17 cellular contexts compared by ENCODE assay signal in genomic region chr2:136106505-136106904, GRCh38. TPM values are rescaled to one million over a fixed set of nuclear protein-coding genes. Genes with fewer than 3 reads are reported as not detected.
DNase-seq lines count a peak whose midpoint lies in the region; ATAC-seq lines count a peak whose summit lies in the region.
"Had no signal": no experiment of that assay in that cellular context is flagged by ENCODE, and none has a peak within 500 bp of the region (broad histone marks: within the 10 kb centered on the region; RNA-seq: fewer than 3 reads in every experiment).

No MANE protein-coding gene starts in this region.

- no peaks in the 10 kb centered on the region for H3K27me3 Mint-ChIP-seq in memory B cell
- H3K27me3 Mint-ChIP-seq: CD8-positive, alpha-beta memory T cell had no signal

- peaks cover 13% of the 10 kb centered on the region for H3K4me1 ChIP-seq in thymus (ENCODE audit: control insufficient read depth, insufficient read depth, low read length)

- 96% methylated on average over 7 of the region's 7 CpGs for WGBS in thymus

- no peaks in the 10 kb centered on the region for H3K9me3 Mint-ChIP-seq in memory B cell
- no peaks in the 10 kb centered on the region for H3K9me3 Mint-ChIP-seq in stimulated activated effector memory CD8-positive, alpha-beta T cell treated with anti-CD3 and anti-CD28 coated beads, Interleukin-12 subunit alpha, Interleukin-12 subunit beta, amount 100 ng/mL, for 72 hours
- H3K9me3 Mint-ChIP-seq: CD8-positive, alpha-beta memory T cell had no signal

- no peaks in the 10 kb centered on the region for H3K27me3 ChIP-seq in thymus (ENCODE audit: control insufficient read depth, insufficient read depth)

- no peaks in the 10 kb centered on the region for H3K9me3 ChIP-seq in thymus (ENCODE audit: control insufficient read depth)

- H3K4me3 ChIP-seq in thymus (ENCODE audit: low read length): no peak overlapping the region
- H3K4me3 ChIP-seq: SK-N-MC had no signal

- H3K36me3 ChIP-seq in thymus (ENCODE audit: control insufficient read depth, insufficient read depth): no peaks in the 10 kb centered on the region

- ATAC-seq in memory B cell (ENCODE audit: low read depth) (peak; percentile 61), HG02885 (IDR thresholded peaks at IDR 0.05; ENCODE audit: poor library complexity, unreplicated experiment) (no peak)
- no peak for ATAC-seq in stimulated activated effector memory CD8-positive, alpha-beta T cell treated with anti-CD3 and anti-CD28 coated beads, Interleukin-12 subunit alpha, Interleukin-12 subunit beta, amount 100 ng/mL, for 72 hours

- H3K4me1 Mint-ChIP-seq in memory B cell: peaks cover 30% of the 10 kb centered on the region
- H3K4me1 Mint-ChIP-seq in stimulated activated effector memory CD8-positive, alpha-beta T cell treated with anti-CD3 and anti-CD28 coated beads, Interleukin-12 subunit alpha, Interleukin-12 subunit beta, amount 100 ng/mL, for 72 hours: no peaks in the 10 kb centered on the region
- H3K4me1 Mint-ChIP-seq: CD8-positive, alpha-beta memory T cell had no signal

- H3K27ac Mint-ChIP-seq in memory B cell: peak overlapping the region; percentile 80
- H3K27ac Mint-ChIP-seq in stimulated activated effector memory CD8-positive, alpha-beta T cell treated with anti-CD3 and anti-CD28 coated beads, Interleukin-12 subunit alpha, Interleukin-12 subunit beta, amount 100 ng/mL, for 72 hours: no peak overlapping the region

- peak overlapping the region; percentile 11 for H3K27ac ChIP-seq in thymus (ENCODE audit: low read depth)
- H3K27ac ChIP-seq: 22Rv1, SK-N-MC had no signal

- peak overlapping the region; percentile 61 for H3K4me3 Mint-ChIP-seq in memory B cell
- no peak overlapping the region for H3K4me3 Mint-ChIP-seq in stimulated activated effector memory CD8-positive, alpha-beta T cell treated with anti-CD3 and anti-CD28 coated beads, Interleukin-12 subunit alpha, Interleukin-12 subunit beta, amount 100 ng/mL, for 72 hours
- H3K4me3 Mint-ChIP-seq: CD8-positive, alpha-beta memory T cell had no signal

- no peaks in the 10 kb centered on the region for H3K36me3 Mint-ChIP-seq in memory B cell
- peaks cover 2% of the 10 kb centered on the region for H3K36me3 Mint-ChIP-seq in stimulated activated effector memory CD8-positive, alpha-beta T cell treated with anti-CD3 and anti-CD28 coated beads, Interleukin-12 subunit alpha, Interleukin-12 subunit beta, amount 100 ng/mL, for 72 hours
- H3K36me3 Mint-ChIP-seq: CD8-positive, alpha-beta memory T cell had no signal

- peak; percentile 45 for DNase-seq in NOMO-1 treated with DMSO at 0.1 percent for 48 hours (lab: John Stamatoyannopoulos, UW; ENCODE audit: unreplicated experiment)
- no peak for DNase-seq in NOMO-1 treated with dmso at 0.1 percent for 144 hours (lab: John Stamatoyannopoulos, UW; ENCODE audit: unreplicated experiment)
- peak; percentile 40 for DNase-seq in NAMALWA (ENCODE audit: low spot score)
- no peak for DNase-seq in memory B cell (ENCODE audit: low spot score in 2 of 2)
- no peak for DNase-seq in stimulated activated effector memory CD8-positive, alpha-beta T cell treated with anti-CD3 and anti-CD28 coated beads, Interleukin-12 subunit alpha, Interleukin-12 subunit beta, amount 100 ng/mL, for 72 hours (ENCODE audit: low spot score in 2 of 2)
- DNase-seq in NCI-H524 treated with DMSO at 0.1 percent for 48 hours (lab: John Stamatoyannopoulos, UW): no peak
- DNase-seq: AML-193; CD8-positive, alpha-beta memory T cell; NCI-H1436 treated with DMSO at 0.1 percent for 48 hours; NCI-H2029; NCI-H526; OCI-M1; SHP77 had no signal

RNA-seq across cellular contexts. Expression of gene CXCR4, which starts 11.4 kb away (rescaled TPM):
- polyA plus RNA-seq in thymus: 942 TPM

Comparison
In these comparisons a context has a peak if more than half of its experiments do, and no peak if none do; other contexts are left out.
1. DNase-seq: peak in NOMO-1 treated with DMSO at 0.1 percent for 48 hours (single experiment) and NAMALWA (single experiment); none in NOMO-1 treated with dmso at 0.1 percent for 144 hours (single experiment), memory B cell (0 of 2), stimulated activated effector memory CD8-positive, alpha-beta T cell treated with anti-CD3 and anti-CD28 coated beads, Interleukin-12 subunit alpha, Interleukin-12 subunit beta, amount 100 ng/mL, for 72 hours (0 of 2) and NCI-H524 treated with DMSO at 0.1 percent for 48 hours (single experiment).